20 cellular contexts compared by ENCODE assay signal in the genomic region with DNA sequence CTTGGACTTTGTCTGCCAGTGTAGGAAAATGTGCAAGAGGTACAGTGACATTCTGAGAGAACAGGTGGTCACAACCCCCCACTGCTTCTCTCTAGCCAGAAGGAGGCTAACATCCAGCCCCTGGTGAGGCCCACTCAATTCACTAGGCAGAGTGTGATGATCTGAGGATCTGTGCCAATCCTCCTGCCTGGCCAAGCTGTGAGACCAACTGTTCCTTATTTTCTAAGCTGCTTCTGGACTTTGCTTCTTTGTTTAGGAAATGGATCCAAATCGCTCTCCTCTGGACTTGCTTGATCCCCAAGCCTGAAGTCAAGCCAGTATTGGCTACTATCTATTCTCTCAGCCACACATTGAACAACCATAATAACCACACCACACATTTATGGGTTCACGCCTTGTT.
A peak's percentile ranks its signal among the peaks of the same experiment; 100 is the strongest.
DNase-seq lines count a peak whose midpoint lies in the region; ATAC-seq, FAIRE-seq and TF ChIP-seq lines count a peak whose summit lies in the region.
"Had no signal": no experiment of that assay in that cellular context is flagged by ENCODE, and none has a peak within 500 bp of the region (broad histone marks: within the 10 kb centered on the region; RNA-seq: fewer than 3 reads in every experiment).

No MANE protein-coding gene starts in this region.

- H3K4me2 ChIP-seq in HepG2 (ENCODE audit: low read depth, low read length), result no peak overlapping the region
- no peak overlapping the region for H3K4me2 ChIP-seq in smooth muscle cell

- H3K27ac ChIP-seq in liver (ENCODE audit: low read depth in 1 of 2, low read length in 2 of 2) (no peak overlapping the region), HepG2 (ENCODE audit: extremely low read length, insufficient read depth, low read length) (no peak overlapping the region), dorsolateral prefrontal cortex (peak overlapping the region in 1 of 59 donors; percentile 93), smooth muscle cell (ENCODE audit: low read depth) (no peak overlapping the region)

- TF ChIP-seq CTCF in liver (IDR thresholded peaks at IDR 0.05; ENCODE audit: low read depth, low read length, missing input control), result no peak
- TF ChIP-seq CTCF in HepG2 (CRISPR knock-in tag; IDR thresholded peaks at IDR 0.05), result no peak
- no peak for TF ChIP-seq CTCF in dorsolateral prefrontal cortex (IDR thresholded peaks at IDR 0.05 in 54 of 56, conservative IDR thresholded peaks at IDR 0.05 in 2 of 56; ENCODE audit: low read depth in 1 of 56, partially characterized antibody in 56 of 56)
- TF ChIP-seq CTCF in smooth muscle cell (IDR thresholded peaks at IDR 0.05; ENCODE audit: borderline replicate concordance, insufficient read depth, poor library complexity, severe bottlenecking), result no peak

- H4K20me1 ChIP-seq in HepG2 (ENCODE audit: insufficient read depth, low read length) (no peaks in the 10 kb centered on the region), smooth muscle cell (ENCODE audit: low read depth) (no peaks in the 10 kb centered on the region)

- TF ChIP-seq EP300 in HepG2 (IDR thresholded peaks at IDR 0.05; ENCODE audit: low read depth in 2 of 2, low read length in 2 of 2) (no peak), HepG2 (CRISPR knock-in tag; IDR thresholded peaks at IDR 0.05; ENCODE audit: borderline replicate concordance) (no peak)

- DNase-seq in HepG2 (ENCODE audit: low spot score) (no peak), NCI-H82 (lab: John Stamatoyannopoulos, UW) (peak; percentile 98), dorsolateral prefrontal cortex (peak in 7 of 10 donors; percentile 24 to 91 (median 41)), RCC 7860 (ENCODE audit: low spot score) (no peak), smooth muscle cell (lab: John Stamatoyannopoulos, UW; ENCODE audit: unreplicated experiment) (no peak), NCI-H128 (lab: John Stamatoyannopoulos, UW; ENCODE audit: unreplicated experiment) (no peak)
- DNase-seq: 8988T; Caco-2; CD4-positive, CD25-positive, alpha-beta regulatory T cell; DMS53; Karpas-422; NCI-H146; SHP77 treated with DMSO at 0.1 percent for 48 hours; T-cell had no signal

- H3K4me3 ChIP-seq in liver (ENCODE audit: low read depth in 1 of 3, low read length in 3 of 3) (no peak overlapping the region), HepG2 (replicated peaks in 1 of 3; ENCODE audit: insufficient read depth in 1 of 3, low read depth in 2 of 3, low read length in 3 of 3) (no peak overlapping the region), dorsolateral prefrontal cortex (no peak overlapping the region), smooth muscle cell (no peak overlapping the region)

- TF ChIP-seq RAD21 in liver (IDR thresholded peaks at IDR 0.05) (no peak), HepG2 (CRISPR knock-in tag; IDR thresholded peaks at IDR 0.05) (no peak)

- FAIRE-seq in HepG2 (lab: Jason Lieb, UNC), result no peak
- no peak for FAIRE-seq in RCC 7860 (lab: Jason Lieb, UNC)
- FAIRE-seq: GM12892, H54, HTR-8/SVneo had no signal

- H3K9ac ChIP-seq in liver (ENCODE audit: low read depth in 1 of 2, low read length in 2 of 2), result no peak overlapping the region
- no peak overlapping the region for H3K9ac ChIP-seq in HepG2 (ENCODE audit: insufficient read depth, low read depth, low read length)
- no peak overlapping the region for H3K9ac ChIP-seq in smooth muscle cell (ENCODE audit: low read depth)

- no peak overlapping the region for H2AFZ ChIP-seq in HepG2 (ENCODE audit: low read length)
- H2AFZ ChIP-seq in smooth muscle cell (ENCODE audit: low read depth), result no peak overlapping the region

- H3K79me2 ChIP-seq in HepG2 (ENCODE audit: insufficient read depth, low read length), result no peaks in the 10 kb centered on the region
- no peaks in the 10 kb centered on the region for H3K79me2 ChIP-seq in smooth muscle cell (ENCODE audit: low read depth)

- ATAC-seq in HepG2 (no peak), GM18505 (IDR thresholded peaks at IDR 0.05; ENCODE audit: unreplicated experiment) (no peak)
- ATAC-seq: SK-N-SH treated with all-trans-retinoic acid at 6 μM for 48 hours, T-cell had no signal

- in situ Hi-C loops in HepG2 (cut with HindIII; ENCODE audit: extremely low pct_ligation_motif_present, low pct_unique_long_range_greater_than_20kb), result no loop called here

- H3K36me3 ChIP-seq in liver (ENCODE audit: control insufficient read depth in 4 of 4, insufficient read depth in 3 of 4, low read depth in 1 of 4, low read length in 3 of 4), result no peaks in the 10 kb centered on the region
- no peaks in the 10 kb centered on the region for H3K36me3 ChIP-seq in HepG2 (replicated peaks in 1 of 2; ENCODE audit: control insufficient read depth in 1 of 2, insufficient read depth in 2 of 2, low read length in 2 of 2)
- H3K36me3 ChIP-seq in smooth muscle cell (ENCODE audit: low read depth), result no peaks in the 10 kb centered on the region

- POLR2A ChIA-PET in HepG2 (lab: Yijun Ruan, JAX), result no interaction called here

- 66% methylated on average over 2 of the region's 2 CpGs for WGBS in liver
- WGBS in HepG2 (ENCODE audit: low lambda C conversion rate), result 31% methylated on average over 2 of the region's 2 CpGs
- WGBS in smooth muscle cell (ENCODE audit: low lambda C conversion rate), result 88% methylated on average over 2 of the region's 2 CpGs

- H3F3A ChIP-seq in smooth muscle cell (ENCODE audit: low read depth), result no peaks in the 10 kb centered on the region

- peaks cover 0 to 1% (median 0%) of the 10 kb centered on the region in 4 donors for H3K4me1 ChIP-seq in liver (ENCODE audit: control insufficient read depth in 4 of 4, insufficient read depth in 4 of 4, low read length in 3 of 4)
- H3K4me1 ChIP-seq in HepG2 (ENCODE audit: insufficient read depth, low read length), result peaks cover 50% of the 10 kb centered on the region
- no peaks in the 10 kb centered on the region for H3K4me1 ChIP-seq in smooth muscle cell (ENCODE audit: low read depth)
- H3K4me1 ChIP-seq: Caco-2 had no signal

- TF ChIP-seq POLR2A in HepG2 (IDR thresholded peaks at IDR 0.05; ENCODE audit: insufficient read depth in 1 of 2, low read depth in 2 of 2, low read length in 2 of 2), result no peak
- TF ChIP-seq POLR2A in GM18505 (IDR thresholded peaks at IDR 0.05; ENCODE audit: borderline replicate concordance, extremely low read depth, insufficient read depth, insufficient read length), result no peak

- intact Hi-C loops in HepG2 (cut with micrococcal nuclease; ENCODE audit: unreplicated experiment) (no loop called here), dorsolateral prefrontal cortex (cut with DNase I) (no loop called here)

- CTCF ChIA-PET in HepG2 (lab: Yijun Ruan, JAX; ENCODE audit: low intra/inter-chr PET ratio, low total read pairs), result no interaction called here

- H3K27me3 ChIP-seq in liver (ENCODE audit: control insufficient read depth in 4 of 4, insufficient read depth in 4 of 4, low read length in 3 of 4) (no peaks in the 10 kb centered on the region), HepG2 (ENCODE audit: control insufficient read depth in 1 of 2, insufficient read depth in 2 of 2, low read length in 2 of 2) (no peaks in the 10 kb centered on the region), dorsolateral prefrontal cortex (no peaks in the 10 kb centered on the region), smooth muscle cell (ENCODE audit: low read depth) (peaks cover 4% of the 10 kb centered on the region)

- no TSS peak for BruUV-seq in HepG2 (replicated peaks; lab: Mats Ljungman, UMichigan)

- no peaks in the 10 kb centered on the region for H3K9me3 ChIP-seq in liver (ENCODE audit: control insufficient read depth in 4 of 4, low read length in 3 of 4)
- H3K9me3 ChIP-seq in HepG2 (ENCODE audit: low read length), result no peaks in the 10 kb centered on the region
- no peaks in the 10 kb centered on the region for H3K9me3 ChIP-seq in smooth muscle cell (replicated peaks; ENCODE audit: low read depth)
- H3K9me3 ChIP-seq: Caco-2 had no signal

TF ChIP-seq in liver, 16 proteins besides CTCF, POLR2A, EP300 and RAD21:
- peak; percentile 46 to 62 for TF ChIP-seq HNF4A (conservative IDR thresholded peaks at IDR 0.05)
- TF ChIP-seq SP1 (IDR thresholded peaks at IDR 0.05), result no peak
- TF ChIP-seq RXRA (IDR thresholded peaks at IDR 0.05), result peak in 1 of 2 donors; percentile 22
- TF ChIP-seq ZBTB33 (IDR thresholded peaks at IDR 0.05), result no peak

TF ChIP-seq in HepG2, 621 proteins besides CTCF, POLR2A, EP300 and RAD21:
- TF ChIP-seq ZNF83 (CRISPR knock-in tag; IDR thresholded peaks at IDR 0.05; ENCODE audit: borderline replicate concordance), result no peak
- TF ChIP-seq ZKSCAN1 (IDR thresholded peaks at IDR 0.05; ENCODE audit: low read length), result no peak
- TF ChIP-seq ZBTB2 (CRISPR knock-in tag; IDR thresholded peaks at IDR 0.05; ENCODE audit: low read depth), result no peak

Comparison
In these comparisons a context has a peak if more than half of its experiments do, and no peak if none do; other contexts are left out.
1. DNase-seq: peak in NCI-H82 (single experiment) and dorsolateral prefrontal cortex (7 of 10); none in HepG2 (single experiment), RCC 7860 (single experiment), smooth muscle cell (single experiment) and NCI-H128 (single experiment).